8 cellular contexts compared by ENCODE assay signal in the genomic region with DNA sequence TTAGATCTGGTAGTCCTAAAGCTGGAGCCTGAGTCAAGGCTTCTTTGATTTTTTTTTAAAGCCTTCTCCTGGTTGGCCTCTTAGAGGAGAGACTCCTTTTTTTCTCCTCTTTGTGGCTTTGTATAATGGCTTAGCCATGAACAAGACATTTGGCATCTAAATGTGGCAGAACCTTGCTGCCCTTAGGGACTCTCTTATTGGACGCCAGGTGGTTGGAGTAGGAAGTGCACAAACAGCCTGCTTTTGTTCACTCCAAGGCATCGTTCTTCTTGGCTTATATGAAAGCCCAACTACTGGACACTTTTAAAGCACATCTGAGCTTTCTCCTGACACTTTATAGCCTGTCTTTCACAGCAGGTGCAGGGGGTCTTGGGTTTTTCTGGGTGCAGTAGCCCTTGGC. TPM values are rescaled to one million over a fixed set of nuclear protein-coding genes. Genes with fewer than 3 reads are reported as not detected.
DNase-seq lines count a peak whose midpoint lies in the region; ATAC-seq, FAIRE-seq and TF ChIP-seq lines count a peak whose summit lies in the region.

No MANE protein-coding gene starts in this region.

- intact Hi-C loops in activated CD4-positive, alpha-beta memory T cell treated with anti-CD3 and anti-CD28 coated beads for 36 hours (cut with micrococcal nuclease): loop anchor here (2.0 kb wide), 2 partner anchors 1055 to 1769 kb away; no protein-coding TSS in a partner anchor

- H3K36me3 Mint-ChIP-seq in activated CD4-positive, alpha-beta memory T cell treated with anti-CD3 and anti-CD28 coated beads for 36 hours: peaks cover 3% of the 10 kb centered on the region
- H3K36me3 Mint-ChIP-seq in activated CD4-positive, alpha-beta memory T cell treated with anti-CD3 and anti-CD28 coated beads, Interleukin-2, amount 10 ng/mL, durations not matched to agents 7 days and 5 days (ENCODE audit: low read depth): peaks cover 2% of the 10 kb centered on the region
- peaks cover 10% of the 10 kb centered on the region for H3K36me3 Mint-ChIP-seq in activated CD4-positive, alpha-beta T cell treated with anti-CD3 and anti-CD28 coated beads, Interleukin-2, amount 10 ng/mL, durations not matched to agents 7 days and 5 days (ENCODE audit: low read depth)
- no peaks in the 10 kb centered on the region for H3K36me3 Mint-ChIP-seq in type B pancreatic cell

- H3K4me3 Mint-ChIP-seq in activated CD4-positive, alpha-beta memory T cell treated with anti-CD3 and anti-CD28 coated beads for 36 hours: peak overlapping the region; percentile 85
- H3K4me3 Mint-ChIP-seq in activated CD4-positive, alpha-beta memory T cell treated with anti-CD3 and anti-CD28 coated beads, Interleukin-2, amount 10 ng/mL, durations not matched to agents 7 days and 5 days: no peak overlapping the region
- peak overlapping the region; percentile 83 for H3K4me3 Mint-ChIP-seq in activated CD4-positive, alpha-beta T cell treated with anti-CD3 and anti-CD28 coated beads, Interleukin-2, amount 10 ng/mL, durations not matched to agents 7 days and 5 days
- H3K4me3 Mint-ChIP-seq in type B pancreatic cell: peak overlapping the region; percentile 45

- H3K4me1 Mint-ChIP-seq in activated CD4-positive, alpha-beta memory T cell treated with anti-CD3 and anti-CD28 coated beads for 36 hours (ENCODE audit: low read depth): peaks cover 19% of the 10 kb centered on the region
- H3K4me1 Mint-ChIP-seq in activated CD4-positive, alpha-beta memory T cell treated with anti-CD3 and anti-CD28 coated beads, Interleukin-2, amount 10 ng/mL, durations not matched to agents 7 days and 5 days: peaks cover 20% of the 10 kb centered on the region
- H3K4me1 Mint-ChIP-seq in activated CD4-positive, alpha-beta T cell treated with anti-CD3 and anti-CD28 coated beads, Interleukin-2, amount 10 ng/mL, durations not matched to agents 7 days and 5 days: peaks cover 28% of the 10 kb centered on the region
- H3K4me1 Mint-ChIP-seq in type B pancreatic cell (ENCODE audit: unreplicated experiment): peaks cover 20% of the 10 kb centered on the region

- H3K27ac Mint-ChIP-seq in activated CD4-positive, alpha-beta memory T cell treated with anti-CD3 and anti-CD28 coated beads for 36 hours: no peak overlapping the region
- H3K27ac Mint-ChIP-seq in activated CD4-positive, alpha-beta memory T cell treated with anti-CD3 and anti-CD28 coated beads, Interleukin-2, amount 10 ng/mL, durations not matched to agents 7 days and 5 days: no peak overlapping the region
- peak overlapping the region; percentile 97 for H3K27ac Mint-ChIP-seq in activated CD4-positive, alpha-beta T cell treated with anti-CD3 and anti-CD28 coated beads, Interleukin-2, amount 10 ng/mL, durations not matched to agents 7 days and 5 days
- peak overlapping the region; percentile 86 for H3K27ac Mint-ChIP-seq in type B pancreatic cell

- H3K9me3 Mint-ChIP-seq in activated CD4-positive, alpha-beta memory T cell treated with anti-CD3 and anti-CD28 coated beads for 36 hours: peaks cover 25% of the 10 kb centered on the region
- H3K9me3 Mint-ChIP-seq in activated CD4-positive, alpha-beta memory T cell treated with anti-CD3 and anti-CD28 coated beads, Interleukin-2, amount 10 ng/mL, durations not matched to agents 7 days and 5 days: peaks cover 13% of the 10 kb centered on the region
- H3K9me3 Mint-ChIP-seq in activated CD4-positive, alpha-beta T cell treated with anti-CD3 and anti-CD28 coated beads, Interleukin-2, amount 10 ng/mL, durations not matched to agents 7 days and 5 days: peaks cover 31% of the 10 kb centered on the region
- peaks cover 10% of the 10 kb centered on the region for H3K9me3 Mint-ChIP-seq in type B pancreatic cell

- FAIRE-seq in frontal cortex (lab: Jason Lieb, UNC): no peak

- POLR2A ChIA-PET in activated CD4-positive, alpha-beta memory T cell treated with anti-CD3 and anti-CD28 coated beads for 36 hours (lab: Charles Lee): no interaction called here
- POLR2A ChIA-PET in activated CD4-positive, alpha-beta memory T cell treated with anti-CD3 and anti-CD28 coated beads, Interleukin-2, amount 10 ng/mL, durations not matched to agents 7 days and 5 days (lab: Charles Lee): no interaction called here
- POLR2A ChIA-PET in activated CD4-positive, alpha-beta T cell treated with anti-CD3 and anti-CD28 coated beads, Interleukin-2, amount 10 ng/mL, durations not matched to agents 7 days and 5 days (lab: Charles Lee): no interaction called here

- ATAC-seq in HG03521 (IDR thresholded peaks at IDR 0.05; ENCODE audit: unreplicated experiment): peak; percentile 64

- peak; percentile 36 for DNase-seq in activated CD4-positive, alpha-beta memory T cell treated with anti-CD3 and anti-CD28 coated beads for 36 hours
- no peak for DNase-seq in activated CD4-positive, alpha-beta memory T cell treated with anti-CD3 and anti-CD28 coated beads, Interleukin-2, amount 10 ng/mL, durations not matched to agents 7 days and 5 days
- peak; percentile 31 for DNase-seq in activated CD4-positive, alpha-beta T cell treated with anti-CD3 and anti-CD28 coated beads, Interleukin-2, amount 10 ng/mL, durations not matched to agents 7 days and 5 days
- peak; percentile 27 for DNase-seq in iPS-NIHi11 (ENCODE audit: low spot score)
- DNase-seq in type B pancreatic cell (ENCODE audit: extremely low spot score, unreplicated experiment): no peak
- no peak for DNase-seq in activated CD8-positive, alpha-beta memory T cell treated with anti-CD3 and anti-CD28 coated beads, Interleukin-2, amount 50 U/mL, for 48 hours
- no peak for DNase-seq in frontal cortex (ENCODE audit: low spot score in 2 of 2)

- CTCF ChIA-PET in activated CD4-positive, alpha-beta memory T cell treated with anti-CD3 and anti-CD28 coated beads for 36 hours (lab: Charles Lee): interaction anchor here (0.6 to 1.5 kb wide), 7 partner anchors 9 to 32 kb away, joined by 3 to 7 read pairs (median 3); a partner anchor contains a TSS
- CTCF ChIA-PET in activated CD4-positive, alpha-beta memory T cell treated with anti-CD3 and anti-CD28 coated beads, Interleukin-2, amount 10 ng/mL, durations not matched to agents 7 days and 5 days (lab: Charles Lee): interaction anchor here (1.1 kb wide), 1 partner anchor 25 kb away, joined by 4 read pairs; a partner anchor contains a TSS
- CTCF ChIA-PET in activated CD4-positive, alpha-beta T cell treated with anti-CD3 and anti-CD28 coated beads, Interleukin-2, amount 10 ng/mL, durations not matched to agents 7 days and 5 days (lab: Charles Lee): interaction anchor here (0.9 to 1.4 kb wide), 4 partner anchors 10 to 654 kb away, joined by 3 read pairs; no protein-coding TSS in a partner anchor

- TF ChIP-seq CTCF in type B pancreatic cell (conservative IDR thresholded peaks at IDR 0.05): peak; percentile 60

- no peaks in the 10 kb centered on the region for H3K27me3 Mint-ChIP-seq in activated CD4-positive, alpha-beta memory T cell treated with anti-CD3 and anti-CD28 coated beads for 36 hours
- peaks cover 15% of the 10 kb centered on the region for H3K27me3 Mint-ChIP-seq in activated CD4-positive, alpha-beta memory T cell treated with anti-CD3 and anti-CD28 coated beads, Interleukin-2, amount 10 ng/mL, durations not matched to agents 7 days and 5 days
- no peaks in the 10 kb centered on the region for H3K27me3 Mint-ChIP-seq in activated CD4-positive, alpha-beta T cell treated with anti-CD3 and anti-CD28 coated beads, Interleukin-2, amount 10 ng/mL, durations not matched to agents 7 days and 5 days
- no peaks in the 10 kb centered on the region for H3K27me3 Mint-ChIP-seq in type B pancreatic cell

RNA-seq across cellular contexts. Expression of a gene that starts 25.0 kb away (rescaled TPM):
- not detected for total RNA-seq in activated CD4-positive, alpha-beta memory T cell treated with anti-CD3 and anti-CD28 coated beads for 36 hours
- not detected for total RNA-seq in activated CD4-positive, alpha-beta memory T cell treated with anti-CD3 and anti-CD28 coated beads, Interleukin-2, amount 10 ng/mL, durations not matched to agents 7 days and 5 days
- total RNA-seq in activated CD4-positive, alpha-beta T cell treated with anti-CD3 and anti-CD28 coated beads, Interleukin-2, amount 10 ng/mL, durations not matched to agents 7 days and 5 days: not detected
- total RNA-seq in type B pancreatic cell (ENCODE audit: low replicate concordance) (not detected in 2 replicates), frontal cortex (0.41 TPM)

Comparison
In these comparisons a context has a peak if more than half of its experiments do, and no peak if none do; other contexts are left out.
1. DNase-seq: peak in activated CD4-positive, alpha-beta memory T cell treated with anti-CD3 and anti-CD28 coated beads for 36 hours (single experiment), activated CD4-positive, alpha-beta T cell treated with anti-CD3 and anti-CD28 coated beads, Interleukin-2, amount 10 ng/mL, durations not matched to agents 7 days and 5 days (single experiment) and iPS-NIHi11 (single experiment); none in activated CD4-positive, alpha-beta memory T cell treated with anti-CD3 and anti-CD28 coated beads, Interleukin-2, amount 10 ng/mL, durations not matched to agents 7 days and 5 days (single experiment), type B pancreatic cell (single experiment), activated CD8-positive, alpha-beta memory T cell treated with anti-CD3 and anti-CD28 coated beads, Interleukin-2, amount 50 U/mL, for 48 hours (single experiment) and frontal cortex (0 of 2).
2. H3K27ac Mint-ChIP-seq: peak in activated CD4-positive, alpha-beta T cell treated with anti-CD3 and anti-CD28 coated beads, Interleukin-2, amount 10 ng/mL, durations not matched to agents 7 days and 5 days (single experiment) and type B pancreatic cell (single experiment); none in activated CD4-positive, alpha-beta memory T cell treated with anti-CD3 and anti-CD28 coated beads for 36 hours (single experiment) and activated CD4-positive, alpha-beta memory T cell treated with anti-CD3 and anti-CD28 coated beads, Interleukin-2, amount 10 ng/mL, durations not matched to agents 7 days and 5 days (single experiment).